In genomic region chr6:2361195-2361594, GRCh38 we compare ENCODE assay signal across 31 cellular contexts.
"Had no signal": no experiment of that assay in that cellular context is flagged by ENCODE, and none has a peak within 500 bp of the region (broad histone marks: within the 10 kb centered on the region; RNA-seq: fewer than 3 reads in every experiment).

No MANE protein-coding gene starts in this region.

- H3K9me3 ChIP-seq: adrenal gland, body of pancreas, esophagus squamous epithelium, gastroesophageal sphincter, heart right ventricle had no signal

- H3K4me3 ChIP-seq: adrenal gland, body of pancreas, esophagus squamous epithelium, gastroesophageal sphincter, heart right ventricle had no signal

- FAIRE-seq: colon had no signal

- ATAC-seq: activated CD4-positive, alpha-beta T cell treated with anti-CD3 and anti-CD28 coated beads for 36 hours; activated CD8-positive, alpha-beta memory T cell treated with anti-CD3 and anti-CD28 coated beads, Interleukin-2, amount 10 ng/mL, durations not matched to agents 7 days and 5 days; activated CD8-positive, alpha-beta T cell treated with anti-CD3 and anti-CD28 coated beads, Interleukin-2, amount 10 ng/mL, durations not matched to agents 7 days and 5 days; activated naive CD8-positive, alpha-beta T cell treated with anti-CD3 and anti-CD28 coated beads, Interleukin-2, amount 50 U/mL, for 24 hours; body of pancreas; effector memory CD8-positive, alpha-beta T cell; gastroesophageal sphincter; heart right ventricle; T-helper 17 cell had no signal

- DNase-seq: activated CD4-positive, alpha-beta memory T cell treated with anti-CD3 and anti-CD28 coated beads for 36 hours; activated CD4-positive, alpha-beta T cell treated with anti-CD3 and anti-CD28 coated beads for 36 hours; activated CD4-positive, alpha-beta T cell treated with anti-CD3 and anti-CD28 coated beads, Interleukin-2, amount 10 ng/mL, durations not matched to agents 24 days and 14 days; activated CD4-positive, CD25-positive, alpha-beta regulatory T cell; activated CD4-positive, CD25-positive, alpha-beta regulatory T cell treated with anti-CD3 and anti-CD28 coated beads, Interleukin-2, amount 50 U/mL, for 72 hours; activated CD8-positive, alpha-beta memory T cell treated with anti-CD3 and anti-CD28 coated beads, Interleukin-2, amount 10 ng/mL, durations not matched to agents 7 days and 5 days; activated CD8-positive, alpha-beta memory T cell treated with anti-CD3 and anti-CD28 coated beads, Interleukin-2, amount 50 U/mL, for 4 hours; activated CD8-positive, alpha-beta T cell treated with anti-CD3 and anti-CD28 coated beads, Interleukin-2, amount 10 ng/mL, durations not matched to agents 7 days and 5 days; activated effector memory CD4-positive, alpha-beta T cell treated with anti-CD3 and anti-CD28 coated beads, Interleukin-2, amount 50 U/mL, for 16 hours; activated naive CD4-positive, alpha-beta T cell treated with anti-CD3 and anti-CD28 coated beads for 36 hours; activated naive CD8-positive, alpha-beta T cell treated with anti-CD3 and anti-CD28 coated beads for 36 hours; activated naive CD8-positive, alpha-beta T cell treated with anti-CD3 and anti-CD28 coated beads, Interleukin-2, amount 50 U/mL, for 24 hours; activated T-cell treated with anti-CD3 and anti-CD28 coated beads, Interleukin-2, amount 50 U/mL, for 1 hour; activated T-cell treated with anti-CD3 and anti-CD28 coated beads, Interleukin-2, amount 50 U/mL, for 48 hours; adrenal gland; amygdala; aorta; body of pancreas; caudate nucleus; cortex of kidney; dermis blood vessel endothelial cell; effector CD4-positive, alpha-beta T cell; effector memory CD8-positive, alpha-beta T cell; erythroblast; esophagus squamous epithelium; foreskin melanocyte; heart right ventricle; T-helper 17 cell; T1000 had no signal

- H3K36me3 ChIP-seq: adrenal gland, esophagus squamous epithelium had no signal

- H3K4me1 ChIP-seq: adrenal gland, body of pancreas, esophagus squamous epithelium, gastroesophageal sphincter, heart right ventricle had no signal

- H3K27ac ChIP-seq: adrenal gland, body of pancreas, esophagus squamous epithelium, gastroesophageal sphincter, heart right ventricle had no signal

- H3K27me3 ChIP-seq: adrenal gland, body of pancreas, esophagus squamous epithelium, gastroesophageal sphincter, heart right ventricle had no signal
